Comparison of ENCODE assay signal across 14 cellular contexts in genomic region chr18:11859282-11859797, GRCh38. TPM values are rescaled to one million over a fixed set of nuclear protein-coding genes. Genes with fewer than 3 reads are reported as not detected.
DNase-seq lines count a peak whose midpoint lies in the region; ATAC-seq and TF ChIP-seq lines count a peak whose summit lies in the region.
"Had no signal": no experiment of that assay in that cellular context is flagged by ENCODE, and none has a peak within 500 bp of the region (broad histone marks: within the 10 kb centered on the region; RNA-seq: fewer than 3 reads in every experiment).

No MANE protein-coding gene starts in this region.

- H4K5ac ChIP-seq in H9 (ENCODE audit: insufficient read length, low read depth, low read length): no peak overlapping the region

- no peak overlapping the region for H3K14ac ChIP-seq in H9 (ENCODE audit: insufficient read depth, low read length)

- no peak overlapping the region for H3K9ac ChIP-seq in H9 (ENCODE audit: extremely low read depth, insufficient read length, low read length)
- peak overlapping the region; percentile 58 for H3K9ac ChIP-seq in smooth muscle cell (ENCODE audit: low read depth)

- H2BK12ac ChIP-seq in H9 (ENCODE audit: insufficient read length, low read depth, low read length): no peak overlapping the region

- peaks cover 21% of the 10 kb centered on the region for H3F3A ChIP-seq in smooth muscle cell (ENCODE audit: low read depth)

- TF ChIP-seq CTCF in H9 (conservative IDR thresholded peaks at IDR 0.05): no peak
- TF ChIP-seq CTCF in RWPE2 (IDR thresholded peaks at IDR 0.05; ENCODE audit: poor library complexity, severe bottlenecking): no peak
- TF ChIP-seq CTCF in hepatocyte (IDR thresholded peaks at IDR 0.05; ENCODE audit: poor library complexity): no peak
- no peak for TF ChIP-seq CTCF in smooth muscle cell (IDR thresholded peaks at IDR 0.05; ENCODE audit: borderline replicate concordance, insufficient read depth, poor library complexity, severe bottlenecking)

- H3K9me3 Mint-ChIP-seq in H9: no peaks in the 10 kb centered on the region
- H3K9me3 Mint-ChIP-seq in naive thymus-derived CD8-positive, alpha-beta T cell: no peaks in the 10 kb centered on the region

- no CpG with 5 or more reads among the region's 6 CpGs for WGBS in H9 (ENCODE audit: extremely low coverage, insufficient read length, low lambda C conversion rate)
- WGBS in hepatocyte (ENCODE audit: low lambda C conversion rate, missing lambda C conversion rate): 97% methylated on average over 6 of the region's 6 CpGs
- WGBS in smooth muscle cell (ENCODE audit: low lambda C conversion rate): 90% methylated on average over 6 of the region's 6 CpGs

- H3K23ac ChIP-seq in H9 (ENCODE audit: insufficient read length, low read depth, low read length): no peak overlapping the region

- H3K36me3 ChIP-seq in RWPE2 (ENCODE audit: low read depth) (0 out of 2 replicates have a peak, but pooled peaks cover 10% of the 10 kb centered on the region), hepatocyte (replicated peaks; ENCODE audit: insufficient read depth, low read depth) (no peaks in the 10 kb centered on the region), smooth muscle cell (ENCODE audit: low read depth) (no peaks in the 10 kb centered on the region)
- H3K36me3 ChIP-seq: ovary, thoracic aorta had no signal

- H3K9me2 ChIP-seq in hepatocyte (replicated peaks; ENCODE audit: insufficient read depth): no peaks in the 10 kb centered on the region

- H3K4ac ChIP-seq in H9 (ENCODE audit: low read depth, low read length): no peak overlapping the region

- no peak for DNase-seq in H9
- DNase-seq in RWPE2 (ENCODE audit: low spot score): no peak
- no peak for DNase-seq in hepatocyte (ENCODE audit: low spot score)
- DNase-seq in smooth muscle cell (lab: John Stamatoyannopoulos, UW; ENCODE audit: unreplicated experiment): no peak
- DNase-seq in amygdala (lab: John Stamatoyannopoulos, UW): no peak
- DNase-seq in AML-193 (lab: John Stamatoyannopoulos, UW): no peak
- DNase-seq in naive thymus-derived CD8-positive, alpha-beta T cell: no peak
- DNase-seq: activated gamma-delta T cell, GDM1, NCI-H2029 treated with DMSO at 0.1 percent for 48 hours, ovary, RPMI8226 had no signal

- peak overlapping the region; percentile 41 for H2AK5ac ChIP-seq in H9 (ENCODE audit: insufficient read length, low read length)

- H3K23me2 ChIP-seq in H9 (ENCODE audit: insufficient read length, low read depth, low read length, poor library complexity, severe bottlenecking): no peaks in the 10 kb centered on the region

- H4K8ac ChIP-seq in H9 (replicated peaks; ENCODE audit: insufficient read length, low read depth, low read length): no peak overlapping the region

- no peaks in the 10 kb centered on the region for H3K79me1 ChIP-seq in H9 (ENCODE audit: insufficient read depth, low read depth, low read length, poor library complexity, severe bottlenecking)

- H2BK5ac ChIP-seq in H9 (ENCODE audit: insufficient read length, low read length): no peak overlapping the region

- H3K79me2 ChIP-seq in H9 (ENCODE audit: insufficient read depth, low read length): no peaks in the 10 kb centered on the region
- H3K79me2 ChIP-seq in hepatocyte: peaks cover 4% of the 10 kb centered on the region
- no peaks in the 10 kb centered on the region for H3K79me2 ChIP-seq in smooth muscle cell (ENCODE audit: low read depth)

- H3K36me3 Mint-ChIP-seq in H9 (ENCODE audit: insufficient read depth in 1 of 3, low read depth in 3 of 3): peaks cover 0 to 2% (median 0%) of the 10 kb centered on the region in 3 experiments; a peak in 2 of 7 replicates
- peaks cover 0 to 12% (median 0%) of the 10 kb centered on the region in 3 donors for H3K36me3 Mint-ChIP-seq in naive thymus-derived CD8-positive, alpha-beta T cell

- no peak overlapping the region for H4K91ac ChIP-seq in H9 (ENCODE audit: insufficient read length, low read depth, low read length)

- H3T11ph ChIP-seq in H9 (ENCODE audit: low read length): no peak overlapping the region

- no peak overlapping the region for H2BK120ac ChIP-seq in H9 (ENCODE audit: low read depth, low read length, poor library complexity, severe bottlenecking)

- no peak overlapping the region for H2BK20ac ChIP-seq in H9 (ENCODE audit: low read depth, low read length, poor library complexity, severe bottlenecking)

- no peaks in the 10 kb centered on the region for H4K20me1 ChIP-seq in H9 (ENCODE audit: control insufficient read depth, insufficient read depth, insufficient read length)
- no peaks in the 10 kb centered on the region for H4K20me1 ChIP-seq in hepatocyte (ENCODE audit: insufficient read depth, poor library complexity, severe bottlenecking)
- H4K20me1 ChIP-seq in smooth muscle cell (ENCODE audit: low read depth): no peaks in the 10 kb centered on the region

- POLR2A ChIA-PET in naive thymus-derived CD8-positive, alpha-beta T cell (lab: Charles Lee): interaction anchor here (1.0 kb wide), 1 partner anchor 9 kb away, joined by 4 read pairs; no protein-coding TSS in a partner anchor

- no peak overlapping the region for H3K4me2 ChIP-seq in H9 (ENCODE audit: insufficient read depth, insufficient read length, low read length)
- H3K4me2 ChIP-seq in hepatocyte: no peak overlapping the region
- no peak overlapping the region for H3K4me2 ChIP-seq in smooth muscle cell

- H3K27me3 ChIP-seq in H9 (ENCODE audit: insufficient read depth, low read length) (no peaks in the 10 kb centered on the region), RWPE2 (ENCODE audit: insufficient read depth, poor library complexity, severe bottlenecking) (no peaks in the 10 kb centered on the region), hepatocyte (no peaks in the 10 kb centered on the region), smooth muscle cell (ENCODE audit: low read depth) (no peaks in the 10 kb centered on the region)
- H3K27me3 ChIP-seq: ovary had no signal

- H3K27me3 Mint-ChIP-seq in H9 (ENCODE audit: low read depth): no peaks in the 10 kb centered on the region
- H3K27me3 Mint-ChIP-seq in naive thymus-derived CD8-positive, alpha-beta T cell: no peaks in the 10 kb centered on the region

- H3K9me3 ChIP-seq in H9 (ENCODE audit: control insufficient read depth, low read depth, low read length): no peaks in the 10 kb centered on the region
- H3K9me3 ChIP-seq in RWPE2 (ENCODE audit: severe bottlenecking): no peaks in the 10 kb centered on the region
- H3K9me3 ChIP-seq in hepatocyte (ENCODE audit: low read depth): no peaks in the 10 kb centered on the region
- no peaks in the 10 kb centered on the region for H3K9me3 ChIP-seq in smooth muscle cell (replicated peaks; ENCODE audit: low read depth)
- H3K9me3 ChIP-seq: ovary, thoracic aorta had no signal

- H3K27ac Mint-ChIP-seq in H9: peak overlapping the region in 2 of 3 experiments; percentile 57 to 76; a peak in 3 of 7 replicates
- peak overlapping the region in 4 of 10 donors; percentile 37 to 84 (median 58) for H3K27ac Mint-ChIP-seq in naive thymus-derived CD8-positive, alpha-beta T cell

- H3K4me3 Mint-ChIP-seq in H9: 0 out of 5 replicates have a peak overlapping the region, but pooled peaks of 1 of the 2 experiments have one; percentile 17
- H3K4me3 Mint-ChIP-seq in naive thymus-derived CD8-positive, alpha-beta T cell: no peak overlapping the region

- H3K4me1 Mint-ChIP-seq in H9: peaks cover 28 to 30% of the 10 kb centered on the region in 2 experiments
- H3K4me1 Mint-ChIP-seq in naive thymus-derived CD8-positive, alpha-beta T cell: peaks cover 0 to 24% (median 9%) of the 10 kb centered on the region in 4 donors

- H3K4me1 ChIP-seq in H9 (ENCODE audit: insufficient read depth, low read length) (peaks cover 5% of the 10 kb centered on the region; the same call in 1 of the 2 replicates), RWPE2 (ENCODE audit: insufficient read depth, poor library complexity, severe bottlenecking) (peaks cover 37% of the 10 kb centered on the region), hepatocyte (ENCODE audit: insufficient read depth) (peaks cover 13% of the 10 kb centered on the region), smooth muscle cell (ENCODE audit: low read depth) (peaks cover 10% of the 10 kb centered on the region)

- no peak for ATAC-seq in RWPE2 (ENCODE audit: low read depth)
- ATAC-seq in naive thymus-derived CD8-positive, alpha-beta T cell: no peak

- no peak overlapping the region for H2AFZ ChIP-seq in H9 (ENCODE audit: low read length)
- no peak overlapping the region for H2AFZ ChIP-seq in hepatocyte
- H2AFZ ChIP-seq in smooth muscle cell (ENCODE audit: low read depth): no peak overlapping the region

- no peak overlapping the region for H3K56ac ChIP-seq in H9 (ENCODE audit: insufficient read length, low read depth, low read length)

- H2BK15ac ChIP-seq in H9 (ENCODE audit: low read depth, low read length): no peak overlapping the region; the same call in 1 of the 2 replicates

- no peak overlapping the region for H3K18ac ChIP-seq in H9 (ENCODE audit: insufficient read length, low read depth, low read length)

- H3K4me3 ChIP-seq in RWPE2 (ENCODE audit: severe bottlenecking) (peak overlapping the region; percentile 30), hepatocyte (no peak overlapping the region), smooth muscle cell (no peak overlapping the region)
- H3K4me3 ChIP-seq: ovary, thoracic aorta had no signal

- H3K27ac ChIP-seq in H9 (ENCODE audit: insufficient read length, low read depth, low read length) (no peak overlapping the region), RWPE2 (ENCODE audit: poor library complexity, severe bottlenecking) (peak overlapping the region; percentile 96), hepatocyte (peak overlapping the region; percentile 69), smooth muscle cell (ENCODE audit: low read depth) (peak overlapping the region; percentile 98)
- H3K27ac ChIP-seq: C4-2B, ovary had no signal

RNA-seq across cellular contexts. Expression of gene CHMP1B, which starts 8.1 kb away (rescaled TPM):
- 38.7 and 39.2 TPM in 2 replicates for total RNA-seq in H9 (2021)
- 83.1 and 85.3 TPM in 2 replicates for total RNA-seq in hepatocyte
- 56.6 and 70.1 TPM in 2 replicates for polyA plus RNA-seq in hepatocyte
- 54.6 and 61.1 TPM in 2 replicates for total RNA-seq in smooth muscle cell
- polyA plus RNA-seq in smooth muscle cell: 35.6 and 54.4 TPM in 2 replicates
- 10 to 100 TPM; 52.6 to 53.4 TPM for total RNA-seq in naive thymus-derived CD8-positive, alpha-beta T cell
- 10 to 100 TPM; 45.2 to 58.0 (median 57.3) TPM for polyA plus RNA-seq in naive thymus-derived CD8-positive, alpha-beta T cell

RNA-seq across cellular contexts. Expression of gene MPPE1, which starts 48.8 kb away (rescaled TPM):
- total RNA-seq in H9 (2021) (12.7 and 13.2 TPM in 2 replicates), hepatocyte (28.5 and 59.3 TPM in 2 replicates), smooth muscle cell (28.5 and 73.1 TPM in 2 replicates)
- polyA plus RNA-seq in hepatocyte (45.5 and 52.7 TPM in 2 replicates), smooth muscle cell (33.6 and 36.7 TPM in 2 replicates)
- total RNA-seq in naive thymus-derived CD8-positive, alpha-beta T cell: 10 to 100 TPM; 78.2 to 85.6 TPM
- 10 to 100 TPM; 37.1 to 40.9 (median 37.5) TPM for polyA plus RNA-seq in naive thymus-derived CD8-positive, alpha-beta T cell
